2 cellular contexts compared by ENCODE assay signal in the genomic region with DNA sequence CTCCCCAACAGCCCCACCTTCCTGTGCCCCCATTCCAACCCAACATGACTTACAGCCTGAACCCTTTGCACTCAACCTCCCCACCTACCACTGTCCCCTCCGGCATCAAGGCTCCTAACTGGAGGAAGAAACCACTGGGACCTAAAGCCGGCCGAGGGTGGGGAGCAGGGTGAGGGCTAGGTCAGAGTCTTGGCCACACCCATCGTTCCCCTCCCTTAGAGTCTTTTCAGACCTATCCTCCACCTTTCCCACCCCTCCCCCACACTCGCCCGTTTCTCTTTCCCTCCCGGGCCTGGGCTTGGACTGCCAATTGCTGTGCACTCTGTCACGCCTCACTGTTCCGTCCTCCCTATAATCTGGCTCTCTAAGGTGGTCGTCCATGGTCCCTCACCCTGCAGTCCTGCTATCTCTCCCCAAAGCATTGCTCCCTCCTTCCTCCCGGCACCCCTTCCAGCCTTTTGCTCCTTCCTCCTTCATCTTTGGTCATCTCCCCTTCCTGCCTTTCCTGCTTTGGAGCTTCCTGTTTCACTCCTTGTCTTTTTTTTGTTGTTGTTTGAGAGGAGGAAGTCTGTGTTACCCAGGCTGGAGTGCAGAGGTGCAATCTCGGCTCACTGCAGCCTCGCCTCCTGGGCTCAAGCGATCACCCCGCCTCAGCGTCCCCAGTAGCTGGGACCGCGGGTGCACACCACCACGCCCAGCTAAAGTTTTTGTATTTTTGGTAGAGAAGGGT.
A peak's percentile ranks its signal among the peaks of the same experiment; 100 is the strongest.
TF ChIP-seq lines count a peak whose summit lies in the region.

No MANE protein-coding gene starts in this region.

TF ChIP-seq in A549, 52 proteins besides CTCF, POLR2A, EP300 and RAD21:
- TF ChIP-seq POLR2AphosphoS2 (conservative IDR thresholded peaks at IDR 0.05; ENCODE audit: low read length), result no peak

TF ChIP-seq in HEK293, 187 proteins besides CTCF, POLR2A, EP300 and RAD21 (continues in another document):
- peak; percentile 98 for TF ChIP-seq ZNF600 (tag by site-specific recombination; IDR thresholded peaks at IDR 0.05)
- TF ChIP-seq, protein P1, sequence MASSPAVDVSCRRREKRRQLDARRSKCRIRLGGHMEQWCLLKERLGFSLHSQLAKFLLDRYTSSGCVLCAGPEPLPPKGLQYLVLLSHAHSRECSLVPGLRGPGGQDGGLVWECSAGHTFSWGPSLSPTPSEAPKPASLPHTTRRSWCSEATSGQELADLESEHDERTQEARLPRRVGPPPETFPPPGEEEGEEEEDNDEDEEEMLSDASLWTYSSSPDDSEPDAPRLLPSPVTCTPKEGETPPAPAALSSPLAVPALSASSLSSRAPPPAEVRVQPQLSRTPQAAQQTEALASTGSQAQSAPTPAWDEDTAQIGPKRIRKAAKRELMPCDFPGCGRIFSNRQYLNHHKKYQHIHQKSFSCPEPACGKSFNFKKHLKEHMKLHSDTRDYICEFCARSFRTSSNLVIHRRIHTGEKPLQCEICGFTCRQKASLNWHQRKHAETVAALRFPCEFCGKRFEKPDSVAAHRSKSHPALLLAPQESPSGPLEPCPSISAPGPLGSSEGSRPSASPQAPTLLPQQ (tag by site-specific recombination; IDR thresholded peaks at IDR 0.05), result no peak
- peak; percentile 47; the same call in 1 of the 2 replicates for TF ChIP-seq ZNF501 (tag by site-specific recombination; IDR thresholded peaks at IDR 0.05)
- peak; percentile 23; the same call in 1 of the 2 replicates for TF ChIP-seq SP3 (tag by site-specific recombination; IDR thresholded peaks at IDR 0.05)
- TF ChIP-seq, protein P2, sequence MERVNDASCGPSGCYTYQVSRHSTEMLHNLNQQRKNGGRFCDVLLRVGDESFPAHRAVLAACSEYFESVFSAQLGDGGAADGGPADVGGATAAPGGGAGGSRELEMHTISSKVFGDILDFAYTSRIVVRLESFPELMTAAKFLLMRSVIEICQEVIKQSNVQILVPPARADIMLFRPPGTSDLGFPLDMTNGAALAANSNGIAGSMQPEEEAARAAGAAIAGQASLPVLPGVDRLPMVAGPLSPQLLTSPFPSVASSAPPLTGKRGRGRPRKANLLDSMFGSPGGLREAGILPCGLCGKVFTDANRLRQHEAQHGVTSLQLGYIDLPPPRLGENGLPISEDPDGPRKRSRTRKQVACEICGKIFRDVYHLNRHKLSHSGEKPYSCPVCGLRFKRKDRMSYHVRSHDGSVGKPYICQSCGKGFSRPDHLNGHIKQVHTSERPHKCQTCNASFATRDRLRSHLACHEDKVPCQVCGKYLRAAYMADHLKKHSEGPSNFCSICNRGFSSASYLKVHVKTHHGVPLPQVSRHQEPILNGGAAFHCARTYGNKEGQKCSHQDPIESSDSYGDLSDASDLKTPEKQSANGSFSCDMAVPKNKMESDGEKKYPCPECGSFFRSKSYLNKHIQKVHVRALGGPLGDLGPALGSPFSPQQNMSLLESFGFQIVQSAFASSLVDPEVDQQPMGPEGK (tag by site-specific recombination; IDR thresholded peaks at IDR 0.05), result peak; percentile 19; the same call in 1 of the 2 replicates
- no peak for TF ChIP-seq ZNF596 (tag by site-specific recombination; IDR thresholded peaks at IDR 0.05)
- TF ChIP-seq KLF9 (tag by site-specific recombination; IDR thresholded peaks at IDR 0.05; ENCODE audit: low read depth), result peak; percentile 24; the same call in 1 of the 2 replicates
- TF ChIP-seq ZNF555 (tag by site-specific recombination; conservative IDR thresholded peaks at IDR 0.05), result no peak
- TF ChIP-seq, protein P3, sequence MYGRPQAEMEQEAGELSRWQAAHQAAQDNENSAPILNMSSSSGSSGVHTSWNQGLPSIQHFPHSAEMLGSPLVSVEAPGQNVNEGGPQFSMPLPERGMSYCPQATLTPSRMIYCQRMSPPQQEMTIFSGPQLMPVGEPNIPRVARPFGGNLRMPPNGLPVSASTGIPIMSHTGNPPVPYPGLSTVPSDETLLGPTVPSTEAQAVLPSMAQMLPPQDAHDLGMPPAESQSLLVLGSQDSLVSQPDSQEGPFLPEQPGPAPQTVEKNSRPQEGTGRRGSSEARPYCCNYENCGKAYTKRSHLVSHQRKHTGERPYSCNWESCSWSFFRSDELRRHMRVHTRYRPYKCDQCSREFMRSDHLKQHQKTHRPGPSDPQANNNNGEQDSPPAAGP (tag by site-specific recombination; IDR thresholded peaks at IDR 0.05), result peak; percentile 83
- TF ChIP-seq KLF1 (tag by site-specific recombination; IDR thresholded peaks at IDR 0.05), result peak; percentile 84
- no peak for TF ChIP-seq YY2 (tag by site-specific recombination; IDR thresholded peaks at IDR 0.05)
- TF ChIP-seq TRIM28 (IDR thresholded peaks at IDR 0.05; ENCODE audit: borderline replicate concordance, low read length), result no peak
- 0 out of 2 replicates have a peak, but pooled peaks have one; percentile 51 for TF ChIP-seq ZNF324 (tag by site-specific recombination; IDR thresholded peaks at IDR 0.05)
- TF ChIP-seq, protein P4, sequence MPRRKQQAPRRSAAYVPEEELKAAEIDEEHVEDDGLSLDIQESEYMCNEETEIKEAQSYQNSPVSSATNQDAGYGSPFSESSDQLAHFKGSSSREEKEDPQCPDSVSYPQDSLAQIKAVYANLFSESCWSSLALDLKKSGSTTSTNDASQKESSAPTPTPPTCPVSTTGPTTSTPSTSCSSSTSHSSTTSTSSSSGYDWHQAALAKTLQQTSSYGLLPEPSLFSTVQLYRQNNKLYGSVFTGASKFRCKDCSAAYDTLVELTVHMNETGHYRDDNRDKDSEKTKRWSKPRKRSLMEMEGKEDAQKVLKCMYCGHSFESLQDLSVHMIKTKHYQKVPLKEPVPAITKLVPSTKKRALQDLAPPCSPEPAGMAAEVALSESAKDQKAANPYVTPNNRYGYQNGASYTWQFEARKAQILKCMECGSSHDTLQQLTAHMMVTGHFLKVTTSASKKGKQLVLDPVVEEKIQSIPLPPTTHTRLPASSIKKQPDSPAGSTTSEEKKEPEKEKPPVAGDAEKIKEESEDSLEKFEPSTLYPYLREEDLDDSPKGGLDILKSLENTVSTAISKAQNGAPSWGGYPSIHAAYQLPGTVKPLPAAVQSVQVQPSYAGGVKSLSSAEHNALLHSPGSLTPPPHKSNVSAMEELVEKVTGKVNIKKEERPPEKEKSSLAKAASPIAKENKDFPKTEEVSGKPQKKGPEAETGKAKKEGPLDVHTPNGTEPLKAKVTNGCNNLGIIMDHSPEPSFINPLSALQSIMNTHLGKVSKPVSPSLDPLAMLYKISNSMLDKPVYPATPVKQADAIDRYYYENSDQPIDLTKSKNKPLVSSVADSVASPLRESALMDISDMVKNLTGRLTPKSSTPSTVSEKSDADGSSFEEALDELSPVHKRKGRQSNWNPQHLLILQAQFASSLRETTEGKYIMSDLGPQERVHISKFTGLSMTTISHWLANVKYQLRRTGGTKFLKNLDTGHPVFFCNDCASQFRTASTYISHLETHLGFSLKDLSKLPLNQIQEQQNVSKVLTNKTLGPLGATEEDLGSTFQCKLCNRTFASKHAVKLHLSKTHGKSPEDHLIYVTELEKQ (tag by site-specific recombination; IDR thresholded peaks at IDR 0.05; ENCODE audit: borderline replicate concordance), result 0 out of 2 replicates have a peak, but pooled peaks have one; percentile 30
- TF ChIP-seq, protein P5, sequence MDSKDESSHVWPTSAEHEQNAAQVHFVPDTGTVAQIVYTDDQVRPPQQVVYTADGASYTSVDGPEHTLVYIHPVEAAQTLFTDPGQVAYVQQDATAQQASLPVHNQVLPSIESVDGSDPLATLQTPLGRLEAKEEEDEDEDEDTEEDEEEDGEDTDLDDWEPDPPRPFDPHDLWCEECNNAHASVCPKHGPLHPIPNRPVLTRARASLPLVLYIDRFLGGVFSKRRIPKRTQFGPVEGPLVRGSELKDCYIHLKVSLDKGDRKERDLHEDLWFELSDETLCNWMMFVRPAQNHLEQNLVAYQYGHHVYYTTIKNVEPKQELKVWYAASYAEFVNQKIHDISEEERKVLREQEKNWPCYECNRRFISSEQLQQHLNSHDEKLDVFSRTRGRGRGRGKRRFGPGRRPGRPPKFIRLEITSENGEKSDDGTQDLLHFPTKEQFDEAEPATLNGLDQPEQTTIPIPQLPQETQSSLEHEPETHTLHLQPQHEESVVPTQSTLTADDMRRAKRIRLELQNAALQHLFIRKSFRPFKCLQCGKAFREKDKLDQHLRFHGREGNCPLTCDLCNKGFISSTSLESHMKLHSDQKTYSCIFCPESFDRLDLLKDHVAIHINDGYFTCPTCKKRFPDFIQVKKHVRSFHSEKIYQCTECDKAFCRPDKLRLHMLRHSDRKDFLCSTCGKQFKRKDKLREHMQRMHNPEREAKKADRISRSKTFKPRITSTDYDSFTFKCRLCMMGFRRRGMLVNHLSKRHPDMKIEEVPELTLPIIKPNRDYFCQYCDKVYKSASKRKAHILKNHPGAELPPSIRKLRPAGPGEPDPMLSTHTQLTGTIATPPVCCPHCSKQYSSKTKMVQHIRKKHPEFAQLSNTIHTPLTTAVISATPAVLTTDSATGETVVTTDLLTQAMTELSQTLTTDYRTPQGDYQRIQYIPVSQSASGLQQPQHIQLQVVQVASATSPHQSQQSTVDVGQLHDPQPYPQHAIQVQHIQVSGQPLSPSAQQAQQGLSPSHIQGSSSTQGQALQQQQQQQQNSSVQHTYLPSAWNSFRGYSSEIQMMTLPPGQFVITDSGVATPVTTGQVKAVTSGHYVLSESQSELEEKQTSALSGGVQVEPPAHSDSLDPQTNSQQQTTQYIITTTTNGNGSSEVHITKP (tag by site-specific recombination; IDR thresholded peaks at IDR 0.05), result peak; percentile 88
- TF ChIP-seq, protein P6, sequence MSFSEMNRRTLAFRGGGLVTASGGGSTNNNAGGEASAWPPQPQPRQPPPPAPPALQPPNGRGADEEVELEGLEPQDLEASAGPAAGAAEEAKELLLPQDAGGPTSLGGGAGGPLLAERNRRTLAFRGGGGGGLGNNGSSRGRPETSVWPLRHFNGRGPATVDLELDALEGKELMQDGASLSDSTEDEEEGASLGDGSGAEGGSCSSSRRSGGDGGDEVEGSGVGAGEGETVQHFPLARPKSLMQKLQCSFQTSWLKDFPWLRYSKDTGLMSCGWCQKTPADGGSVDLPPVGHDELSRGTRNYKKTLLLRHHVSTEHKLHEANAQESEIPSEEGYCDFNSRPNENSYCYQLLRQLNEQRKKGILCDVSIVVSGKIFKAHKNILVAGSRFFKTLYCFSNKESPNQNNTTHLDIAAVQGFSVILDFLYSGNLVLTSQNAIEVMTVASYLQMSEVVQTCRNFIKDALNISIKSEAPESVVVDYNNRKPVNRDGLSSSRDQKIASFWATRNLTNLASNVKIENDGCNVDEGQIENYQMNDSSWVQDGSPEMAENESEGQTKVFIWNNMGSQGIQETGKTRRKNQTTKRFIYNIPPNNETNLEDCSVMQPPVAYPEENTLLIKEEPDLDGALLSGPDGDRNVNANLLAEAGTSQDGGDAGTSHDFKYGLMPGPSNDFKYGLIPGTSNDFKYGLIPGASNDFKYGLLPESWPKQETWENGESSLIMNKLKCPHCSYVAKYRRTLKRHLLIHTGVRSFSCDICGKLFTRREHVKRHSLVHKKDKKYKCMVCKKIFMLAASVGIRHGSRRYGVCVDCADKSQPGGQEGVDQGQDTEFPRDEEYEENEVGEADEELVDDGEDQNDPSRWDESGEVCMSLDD (tag by site-specific recombination; IDR thresholded peaks at IDR 0.05), result peak; percentile 12; the same call in 1 of the 2 replicates
- no peak for TF ChIP-seq ZIC2 (tag by site-specific recombination; IDR thresholded peaks at IDR 0.05)
- TF ChIP-seq, protein P7, sequence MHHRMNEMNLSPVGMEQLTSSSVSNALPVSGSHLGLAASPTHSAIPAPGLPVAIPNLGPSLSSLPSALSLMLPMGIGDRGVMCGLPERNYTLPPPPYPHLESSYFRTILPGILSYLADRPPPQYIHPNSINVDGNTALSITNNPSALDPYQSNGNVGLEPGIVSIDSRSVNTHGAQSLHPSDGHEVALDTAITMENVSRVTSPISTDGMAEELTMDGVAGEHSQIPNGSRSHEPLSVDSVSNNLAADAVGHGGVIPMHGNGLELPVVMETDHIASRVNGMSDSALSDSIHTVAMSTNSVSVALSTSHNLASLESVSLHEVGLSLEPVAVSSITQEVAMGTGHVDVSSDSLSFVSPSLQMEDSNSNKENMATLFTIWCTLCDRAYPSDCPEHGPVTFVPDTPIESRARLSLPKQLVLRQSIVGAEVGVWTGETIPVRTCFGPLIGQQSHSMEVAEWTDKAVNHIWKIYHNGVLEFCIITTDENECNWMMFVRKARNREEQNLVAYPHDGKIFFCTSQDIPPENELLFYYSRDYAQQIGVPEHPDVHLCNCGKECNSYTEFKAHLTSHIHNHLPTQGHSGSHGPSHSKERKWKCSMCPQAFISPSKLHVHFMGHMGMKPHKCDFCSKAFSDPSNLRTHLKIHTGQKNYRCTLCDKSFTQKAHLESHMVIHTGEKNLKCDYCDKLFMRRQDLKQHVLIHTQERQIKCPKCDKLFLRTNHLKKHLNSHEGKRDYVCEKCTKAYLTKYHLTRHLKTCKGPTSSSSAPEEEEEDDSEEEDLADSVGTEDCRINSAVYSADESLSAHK (tag by site-specific recombination; IDR thresholded peaks at IDR 0.05), result 0 out of 2 replicates have a peak, but pooled peaks have one; percentile 24
- no peak for TF ChIP-seq ZNF654 (tag by site-specific recombination; IDR thresholded peaks at IDR 0.05; ENCODE audit: low read depth)
- TF ChIP-seq PRDM1 (tag by site-specific recombination; IDR thresholded peaks at IDR 0.05), result peak; percentile 66
- TF ChIP-seq ZNF549 (tag by site-specific recombination; IDR thresholded peaks at IDR 0.05), result no peak
- peak; percentile 93 for TF ChIP-seq ZBTB17 (tag by site-specific recombination; IDR thresholded peaks at IDR 0.05)
- peak; percentile 45 for TF ChIP-seq SP2 (tag by site-specific recombination; IDR thresholded peaks at IDR 0.05)
- peak; percentile 65 for TF ChIP-seq ZNF629 (tag by site-specific recombination; IDR thresholded peaks at IDR 0.05)
- peak; percentile 48; the same call in 1 of the 2 replicates for TF ChIP-seq ZBTB20 (tag by site-specific recombination; IDR thresholded peaks at IDR 0.05)
- TF ChIP-seq KLF7 (tag by site-specific recombination; IDR thresholded peaks at IDR 0.05; ENCODE audit: borderline replicate concordance), result peak; percentile 68; the same call in 1 of the 2 replicates
- TF ChIP-seq, protein P8, sequence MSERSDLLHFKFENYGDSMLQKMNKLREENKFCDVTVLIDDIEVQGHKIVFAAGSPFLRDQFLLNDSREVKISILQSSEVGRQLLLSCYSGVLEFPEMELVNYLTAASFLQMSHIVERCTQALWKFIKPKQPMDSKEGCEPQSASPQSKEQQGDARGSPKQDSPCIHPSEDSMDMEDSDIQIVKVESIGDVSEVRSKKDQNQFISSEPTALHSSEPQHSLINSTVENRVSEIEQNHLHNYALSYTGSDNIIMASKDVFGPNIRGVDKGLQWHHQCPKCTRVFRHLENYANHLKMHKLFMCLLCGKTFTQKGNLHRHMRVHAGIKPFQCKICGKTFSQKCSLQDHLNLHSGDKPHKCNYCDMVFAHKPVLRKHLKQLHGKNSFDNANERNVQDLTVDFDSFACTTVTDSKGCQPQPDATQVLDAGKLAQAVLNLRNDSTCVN (tag by site-specific recombination; optimal IDR thresholded peaks at IDR 0.05), result peak; percentile 17
- TF ChIP-seq KLF8 (tag by site-specific recombination; IDR thresholded peaks at IDR 0.05), result peak; percentile 23; the same call in 1 of the 2 replicates
- peak; percentile 31 for TF ChIP-seq GLIS1 (tag by site-specific recombination; IDR thresholded peaks at IDR 0.05)
- TF ChIP-seq WT1 (tag by site-specific recombination; IDR thresholded peaks at IDR 0.05), result peak; percentile 63
- TF ChIP-seq, protein P9, sequence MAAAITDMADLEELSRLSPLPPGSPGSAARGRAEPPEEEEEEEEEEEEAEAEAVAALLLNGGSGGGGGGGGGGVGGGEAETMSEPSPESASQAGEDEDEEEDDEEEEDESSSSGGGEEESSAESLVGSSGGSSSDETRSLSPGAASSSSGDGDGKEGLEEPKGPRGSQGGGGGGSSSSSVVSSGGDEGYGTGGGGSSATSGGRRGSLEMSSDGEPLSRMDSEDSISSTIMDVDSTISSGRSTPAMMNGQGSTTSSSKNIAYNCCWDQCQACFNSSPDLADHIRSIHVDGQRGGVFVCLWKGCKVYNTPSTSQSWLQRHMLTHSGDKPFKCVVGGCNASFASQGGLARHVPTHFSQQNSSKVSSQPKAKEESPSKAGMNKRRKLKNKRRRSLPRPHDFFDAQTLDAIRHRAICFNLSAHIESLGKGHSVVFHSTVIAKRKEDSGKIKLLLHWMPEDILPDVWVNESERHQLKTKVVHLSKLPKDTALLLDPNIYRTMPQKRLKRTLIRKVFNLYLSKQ (tag by site-specific recombination; IDR thresholded peaks at IDR 0.05; ENCODE audit: borderline replicate concordance), result no peak
